ENCODE assay signal across 8 cellular contexts in the genomic region with DNA sequence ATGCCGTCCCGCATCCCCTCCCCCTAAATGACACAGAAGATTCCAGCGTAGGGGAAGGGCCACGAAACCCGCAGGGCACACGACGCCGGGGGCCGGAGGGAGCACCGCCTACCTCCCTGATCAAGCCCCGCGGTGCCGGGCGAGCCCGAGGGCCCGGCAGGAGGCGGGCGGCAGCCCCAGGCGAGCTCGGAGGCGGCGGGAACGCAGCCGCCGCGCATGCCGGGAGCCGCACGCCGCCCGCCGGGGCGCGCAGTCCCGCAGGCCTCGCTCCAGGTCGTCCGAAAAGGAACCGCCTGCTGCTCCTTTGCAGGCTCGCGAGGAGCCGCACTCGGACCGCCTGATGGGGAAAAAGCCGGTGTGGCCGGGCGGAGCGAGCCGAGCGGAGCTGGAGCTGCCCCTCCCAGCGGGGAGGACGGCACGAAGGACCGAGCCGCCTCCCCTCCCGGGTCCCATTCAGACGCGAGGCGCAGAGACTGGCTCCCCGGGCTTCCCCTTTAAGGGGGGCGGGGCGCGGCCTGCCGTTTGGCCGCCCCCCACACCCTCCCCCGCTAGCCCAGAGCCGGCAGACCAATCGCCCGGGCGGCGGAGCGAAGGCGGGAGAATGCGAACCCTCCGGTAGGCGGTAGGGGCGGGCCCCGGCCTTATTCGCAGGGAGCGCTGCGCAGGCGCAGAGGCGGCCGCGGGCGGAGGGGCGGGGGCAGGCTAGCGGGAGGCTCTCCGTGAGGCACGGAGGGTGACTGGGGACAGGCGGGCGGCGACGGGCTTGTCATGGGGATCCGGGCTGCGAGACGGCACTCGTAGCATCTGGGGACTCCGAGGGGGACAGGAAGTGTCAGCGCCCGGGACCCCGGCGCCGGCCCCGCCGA. TPM values are rescaled to one million over a fixed set of nuclear protein-coding genes. Genes with fewer than 3 reads are reported as not detected.
DNase-seq lines count a peak whose midpoint lies in the region; ATAC-seq and TF ChIP-seq lines count a peak whose summit lies in the region.

No MANE protein-coding gene starts in this region.

- no peaks in the 10 kb centered on the region for H3K27me3 Mint-ChIP-seq in activated B cell treated with CpG ODN at 0.5 μM for 24 hours

- H3K4me3 Mint-ChIP-seq in activated B cell treated with CpG ODN at 0.5 μM for 24 hours, result peak overlapping the region; percentile 96

- POLR2A ChIA-PET in activated B cell treated with CpG ODN at 0.5 μM for 24 hours (lab: Charles Lee), result interaction anchor here (0.6 to 3.5 kb wide), 8 partner anchors 9 to 1145 kb away, joined by 3 to 41 read pairs (median 4); partner anchors contain the start of genes CASP3, CDKN2AIP and PRIMPOL

- DNase-seq in AG08396 (ENCODE audit: low spot score) (peak; percentile 98), NCI-H2227 treated with DMSO at 0.1 percent for 48 hours (lab: John Stamatoyannopoulos, UW) (peak; percentile 94), activated B cell treated with CpG ODN at 0.5 μM for 24 hours (peak; percentile 100), iris pigment epithelial cell (ENCODE audit: low read depth) (peak; percentile 97)
- peak; percentile 99 for DNase-seq in central memory CD4-positive, alpha-beta T cell
- DNase-seq in stimulated activated CD4-positive, alpha-beta T cell treated with anti-CD3 and anti-CD28 coated beads, Interleukin-12 subunit alpha, Interleukin-12 subunit beta, amount 100 ng/mL, for 4 hours, result peak; percentile 99

- intact Hi-C loops in activated B cell treated with CpG ODN at 0.5 μM for 24 hours (cut with micrococcal nuclease), result loop anchor here (1.0 to 10.0 kb wide), 11 partner anchors 60 to 1701 kb away; partner anchors contain the start of genes ACSL1, CDKN2AIP, CENPU and DCTD

- H3K4me1 Mint-ChIP-seq in activated B cell treated with CpG ODN at 0.5 μM for 24 hours, result peaks cover 14% of the 10 kb centered on the region

- H3K9me3 Mint-ChIP-seq in activated B cell treated with CpG ODN at 0.5 μM for 24 hours, result no peaks in the 10 kb centered on the region

- CTCF ChIA-PET in activated B cell treated with CpG ODN at 0.5 μM for 24 hours (lab: Charles Lee), result interaction anchor here (0.9 to 1.3 kb wide), 3 partner anchors 60 to 155 kb away, joined by 3 to 4 read pairs (median 3); partner anchors contain the start of gene CDKN2AIP

- no peak for TF ChIP-seq CTCF in activated B cell treated with CpG ODN at 0.5 μM for 24 hours (IDR thresholded peaks at IDR 0.05)

- peak overlapping the region; percentile 90 for H3K27ac Mint-ChIP-seq in activated B cell treated with CpG ODN at 0.5 μM for 24 hours

- peaks cover 6% of the 10 kb centered on the region for H3K36me3 Mint-ChIP-seq in activated B cell treated with CpG ODN at 0.5 μM for 24 hours (ENCODE audit: low read depth)

- ATAC-seq in GM18909 (IDR thresholded peaks at IDR 0.05; ENCODE audit: poor library complexity, unreplicated experiment) (peak; percentile 77), HG03175 (IDR thresholded peaks at IDR 0.05; ENCODE audit: unreplicated experiment) (peak; percentile 69), activated B cell treated with CpG ODN at 0.5 μM for 24 hours (ENCODE audit: low read depth) (peak; percentile 82)

RNA-seq across cellular contexts. Expression of gene ING2, which starts 0.6 kb away (rescaled TPM):
- 4.3 and 5.5 TPM in 2 replicates for total RNA-seq in activated B cell treated with CpG ODN at 0.5 μM for 24 hours

RNA-seq across cellular contexts. Expression of gene CDKN2AIP, which starts 59.9 kb away (rescaled TPM):
- 19.9 and 21.8 TPM in 2 replicates for total RNA-seq in activated B cell treated with CpG ODN at 0.5 μM for 24 hours

Comparison
In these comparisons a context has a peak if more than half of its experiments do, and no peak if none do; other contexts are left out.
1. Peak in every context shown above with its lines: DNase-seq and ATAC-seq.